1 cellular context compared by ENCODE assay signal in genomic region chr12:54306925-54307731, GRCh38.
A peak's percentile ranks its signal among the peaks of the same experiment; 100 is the strongest.
TF ChIP-seq lines count a peak whose summit lies in the region.

No MANE protein-coding gene starts in this region.

TF ChIP-seq in K562, 482 proteins besides CTCF, POLR2A, EP300 and RAD21 (continued from another document and continues in another):
- TF ChIP-seq ZBTB11 (CRISPR knock-in tag; IDR thresholded peaks at IDR 0.05) (no peak), SMAD4 (CRISPR knock-in tag; conservative IDR thresholded peaks at IDR 0.05) (peak; percentile 87), TGIF2 (CRISPR knock-in tag; IDR thresholded peaks at IDR 0.05) (no peak), THAP7 (CRISPR knock-in tag; IDR thresholded peaks at IDR 0.05) (no peak), HOMEZ (CRISPR knock-in tag; IDR thresholded peaks at IDR 0.05) (no peak), ZNF407 (IDR thresholded peaks at IDR 0.05; ENCODE audit: low read depth) (no peak), NR2C1 (IDR thresholded peaks at IDR 0.05) (peak; percentile 16; the same call in 1 of the 2 replicates), NR2C1 (tag; IDR thresholded peaks at IDR 0.05) (no peak), ZNF507 (tag; conservative IDR thresholded peaks at IDR 0.05) (no peak), GATAD2B (IDR thresholded peaks at IDR 0.05; ENCODE audit: borderline replicate concordance) (peak; percentile 62; the same call in 1 of the 2 replicates), THRB (CRISPR knock-in tag; conservative IDR thresholded peaks at IDR 0.05) (no peak), ELK1 (CRISPR knock-in tag; IDR thresholded peaks at IDR 0.05) (no peak), FOXK2 (conservative IDR thresholded peaks at IDR 0.05 in 1 of 2, IDR thresholded peaks at IDR 0.05 in 1 of 2; ENCODE audit: low read depth in 2 of 2) (no peak; a peak in 1 of 4 replicates), SRSF7 (optimal IDR thresholded peaks at IDR 0.05; ENCODE audit: low read depth, low read length) (no peak), E2F1 (CRISPR knock-in tag; IDR thresholded peaks at IDR 0.05) (no peak), HNRNPUL1 (IDR thresholded peaks at IDR 0.05; ENCODE audit: low read length) (no peak), HLTF (IDR thresholded peaks at IDR 0.05) (no peak), TBL1XR1 (IDR thresholded peaks at IDR 0.05; ENCODE audit: low read length in 2 of 2) (peak; percentile 35 to 66; a peak in 2 of 4 replicates), E2F8 (IDR thresholded peaks at IDR 0.05; ENCODE audit: low read depth, partially characterized antibody) (peak; percentile 18), KAT2B (IDR thresholded peaks at IDR 0.05; ENCODE audit: low read depth, low read length) (no peak), RREB1 (CRISPR knock-in tag; IDR thresholded peaks at IDR 0.05) (0 out of 2 replicates have a peak, but pooled peaks have one; percentile 62), PRMT5 (CRISPR knock-in tag; IDR thresholded peaks at IDR 0.05) (no peak)
